8 cellular contexts compared by ENCODE assay signal in genomic region chr2:27583390-27583915, GRCh38. TPM values are rescaled to one million over a fixed set of nuclear protein-coding genes. Genes with fewer than 3 reads are reported as not detected.
DNase-seq lines count a peak whose midpoint lies in the region; ATAC-seq and TF ChIP-seq lines count a peak whose summit lies in the region.

No MANE protein-coding gene starts in this region.

- H3K4me1 ChIP-seq in fibroblast of lung (ENCODE audit: control insufficient read depth, extremely low read depth, insufficient read depth, low read length) (peaks cover 2% of the 10 kb centered on the region), trophoblast cell (ENCODE audit: control insufficient read depth in 1 of 2, insufficient read depth in 2 of 2, low read length in 2 of 2) (peaks cover 3 to 8% of the 10 kb centered on the region in 2 experiments)

- peak overlapping the region; percentile 73 for H3K27ac ChIP-seq in fibroblast of lung (ENCODE audit: insufficient read depth, low read length)
- no peak overlapping the region for H3K27ac ChIP-seq in trophoblast cell (ENCODE audit: low read depth, low read length)

- H3K23ac ChIP-seq in trophoblast cell (ENCODE audit: low read length) = no peak overlapping the region

- CTCF ChIA-PET in activated CD4-positive, alpha-beta T cell treated with anti-CD3 and anti-CD28 coated beads, Interleukin-2, amount 10 ng/mL, durations not matched to agents 7 days and 5 days (lab: Charles Lee) = no interaction called here

- DNase-seq in activated CD4-positive, alpha-beta T cell treated with anti-CD3 and anti-CD28 coated beads, Interleukin-2, amount 10 ng/mL, durations not matched to agents 7 days and 5 days = no peak
- no peak for DNase-seq in activated CD4-positive, alpha-beta T cell treated with anti-CD3 and anti-CD28 coated beads, Interleukin-2, amount 50 U/mL, for 48 hours
- DNase-seq in SW480 (ENCODE audit: low spot score) = peak; percentile 8
- DNase-seq in fibroblast of lung (ENCODE audit: low read depth in 2 of 2) = peak; percentile 10 to 19
- peak in 1 of 2 donors; percentile 20 for DNase-seq in trophoblast cell
- DNase-seq in MV-4-11 (lab: John Stamatoyannopoulos, UW) = no peak

- H2BK12ac ChIP-seq in trophoblast cell (ENCODE audit: low read length) = no peak overlapping the region

- TF ChIP-seq CTCF in fibroblast of lung (conservative IDR thresholded peaks at IDR 0.05 in 1 of 2, IDR thresholded peaks at IDR 0.05 in 1 of 2; ENCODE audit: low read depth in 1 of 2, low read length in 2 of 2) = no peak

- peaks cover 4% of the 10 kb centered on the region for H3K9me3 Mint-ChIP-seq in activated CD4-positive, alpha-beta T cell treated with anti-CD3 and anti-CD28 coated beads, Interleukin-2, amount 10 ng/mL, durations not matched to agents 7 days and 5 days

- peak overlapping the region; percentile 12 for H4K91ac ChIP-seq in trophoblast cell (ENCODE audit: low read depth, low read length)

- H3K4ac ChIP-seq in trophoblast cell (ENCODE audit: low read depth, low read length) = peak overlapping the region; percentile 2

- peaks cover 2% of the 10 kb centered on the region for H3K27me3 Mint-ChIP-seq in activated CD4-positive, alpha-beta T cell treated with anti-CD3 and anti-CD28 coated beads, Interleukin-2, amount 10 ng/mL, durations not matched to agents 7 days and 5 days

- POLR2A ChIA-PET in activated CD4-positive, alpha-beta T cell treated with anti-CD3 and anti-CD28 coated beads, Interleukin-2, amount 10 ng/mL, durations not matched to agents 7 days and 5 days (lab: Charles Lee) = no interaction called here

- peaks cover 57% of the 10 kb centered on the region for H3K4me1 Mint-ChIP-seq in activated CD4-positive, alpha-beta T cell treated with anti-CD3 and anti-CD28 coated beads, Interleukin-2, amount 10 ng/mL, durations not matched to agents 7 days and 5 days

- WGBS in trophoblast cell (ENCODE audit: extremely low coverage, insufficient coverage, insufficient read length) = no CpG with 5 or more reads among the region's 12 CpGs

- no peak overlapping the region for H3K18ac ChIP-seq in trophoblast cell (ENCODE audit: low read length)

- peak overlapping the region; percentile 77 for H3K4me2 ChIP-seq in fibroblast of lung (ENCODE audit: extremely low read depth, insufficient read depth, low read length)
- peak overlapping the region; percentile 72 for H3K4me2 ChIP-seq in trophoblast cell (ENCODE audit: low read length)

- peak overlapping the region; percentile 68 to 93 (median 86) for H3K4me3 ChIP-seq in fibroblast of lung (replicated peaks in 1 of 4; ENCODE audit: control extremely low read depth in 1 of 4, insufficient read depth in 1 of 4, low read depth in 3 of 4, low read length in 4 of 4)
- H3K4me3 ChIP-seq in trophoblast cell (ENCODE audit: low read depth, low read length) = peak overlapping the region; percentile 80

- no peaks in the 10 kb centered on the region for H4K20me1 ChIP-seq in fibroblast of lung (ENCODE audit: control insufficient read depth, extremely low read depth, insufficient read depth, low read length)

- peak overlapping the region; percentile 80 for H4K8ac ChIP-seq in trophoblast cell (ENCODE audit: low read depth, low read length)

- no peak overlapping the region for H2BK5ac ChIP-seq in trophoblast cell (ENCODE audit: low read depth, low read length, poor library complexity)

- H2BK120ac ChIP-seq in trophoblast cell (ENCODE audit: insufficient read depth, low read length, poor library complexity) = peak overlapping the region; percentile 1

- H2AFZ ChIP-seq in fibroblast of lung (ENCODE audit: low read length) (peak overlapping the region; percentile 68), trophoblast cell (ENCODE audit: insufficient read depth, low read length, poor library complexity) (no peak overlapping the region)

- H3K79me1 ChIP-seq in trophoblast cell (ENCODE audit: low read length) = peaks cover 4% of the 10 kb centered on the region

- H3K27me3 ChIP-seq in fibroblast of lung (ENCODE audit: control insufficient read depth, insufficient read depth, low read length) = no peaks in the 10 kb centered on the region
- H3K27me3 ChIP-seq in trophoblast cell (ENCODE audit: insufficient read depth, low read length) = no peaks in the 10 kb centered on the region

- H3K79me2 ChIP-seq in fibroblast of lung (ENCODE audit: control insufficient read depth, insufficient read depth, low read length) = peaks cover 54% of the 10 kb centered on the region
- no peaks in the 10 kb centered on the region for H3K79me2 ChIP-seq in trophoblast cell (ENCODE audit: control insufficient read depth, insufficient read depth, low read length, poor library complexity)

- H3K36me3 Mint-ChIP-seq in activated CD4-positive, alpha-beta T cell treated with anti-CD3 and anti-CD28 coated beads, Interleukin-2, amount 10 ng/mL, durations not matched to agents 7 days and 5 days (ENCODE audit: low read depth) = peaks cover 48% of the 10 kb centered on the region

- H2AK5ac ChIP-seq in trophoblast cell (ENCODE audit: low read length) = no peak overlapping the region

- H3K14ac ChIP-seq in trophoblast cell (ENCODE audit: low read length) = peak overlapping the region; percentile 7

- H3K27ac Mint-ChIP-seq in activated CD4-positive, alpha-beta T cell treated with anti-CD3 and anti-CD28 coated beads, Interleukin-2, amount 10 ng/mL, durations not matched to agents 7 days and 5 days = peak overlapping the region; percentile 93

- H4K12ac ChIP-seq in trophoblast cell (ENCODE audit: low read depth, low read length) = no peak overlapping the region

- no peak for ATAC-seq in GM21360 (IDR thresholded peaks at IDR 0.05; ENCODE audit: unreplicated experiment)
- ATAC-seq in HG03521 (IDR thresholded peaks at IDR 0.05; ENCODE audit: unreplicated experiment) = no peak

- H3K9me3 ChIP-seq in fibroblast of lung (ENCODE audit: control insufficient read depth, insufficient read depth, low read depth, low read length) (no peaks in the 10 kb centered on the region), trophoblast cell (ENCODE audit: insufficient read depth, low read depth, low read length) (peaks cover 8% of the 10 kb centered on the region)

- peak overlapping the region; percentile 59 for H3K9ac ChIP-seq in fibroblast of lung (ENCODE audit: insufficient read depth, low read length)
- peak overlapping the region; percentile 57 for H3K9ac ChIP-seq in trophoblast cell (ENCODE audit: low read length)

- peak overlapping the region; percentile 92 for H3K4me3 Mint-ChIP-seq in activated CD4-positive, alpha-beta T cell treated with anti-CD3 and anti-CD28 coated beads, Interleukin-2, amount 10 ng/mL, durations not matched to agents 7 days and 5 days

- H3K36me3 ChIP-seq in fibroblast of lung (ENCODE audit: control insufficient read depth, insufficient read depth, low read length) = no peaks in the 10 kb centered on the region
- H3K36me3 ChIP-seq in trophoblast cell (ENCODE audit: control insufficient read depth in 1 of 2, insufficient read depth in 2 of 2, low read length in 2 of 2) = no peaks in the 10 kb centered on the region

RNA-seq across cellular contexts. Expression of gene ZNF512, which starts 0.6 kb away (rescaled TPM):
- 10 to 100 TPM; 42.3 to 51.5 TPM for total RNA-seq in activated CD4-positive, alpha-beta T cell treated with anti-CD3 and anti-CD28 coated beads, Interleukin-2, amount 10 ng/mL, durations not matched to agents 7 days and 5 days
- total RNA-seq in fibroblast of lung = 16.4 and 23.6 TPM in 2 replicates
- polyA plus RNA-seq in fibroblast of lung = 31.3 and 36.6 TPM in 2 replicates
- 22.1 and 23.4 TPM in 2 replicates for polyA plus RNA-seq in fibroblast of lung (2012)
- 8.7 and 20.1 TPM in 2 replicates for polyA minus RNA-seq in fibroblast of lung (ENCODE audit: low replicate concordance)
- 18.3 and 20.7 TPM in 2 replicates for polyA plus RNA-seq in trophoblast cell (2013)

RNA-seq across cellular contexts. Expression of gene CCDC121, which starts 45.4 kb away (rescaled TPM):
- total RNA-seq in activated CD4-positive, alpha-beta T cell treated with anti-CD3 and anti-CD28 coated beads, Interleukin-2, amount 10 ng/mL, durations not matched to agents 7 days and 5 days = 1 to 10 TPM in 1 of 2 experiments, under 1 TPM in 1; 1.00 to 1.2 TPM
- total RNA-seq in fibroblast of lung = 1.8 and 2.0 TPM in 2 replicates
- polyA plus RNA-seq in fibroblast of lung = 1.4 and 1.5 TPM in 2 replicates
- 0.98 and 1.0 TPM in 2 replicates for polyA plus RNA-seq in fibroblast of lung (2012)
- polyA minus RNA-seq in fibroblast of lung (ENCODE audit: low replicate concordance) = 0.48 TPM in 1 of 2 replicates, not detected in the other
- polyA plus RNA-seq in trophoblast cell (2013) = 2.1 and 2.7 TPM in 2 replicates

RNA-seq across cellular contexts. Expression of gene GPN1, which starts 45.4 kb away (rescaled TPM):
- 10 to 100 TPM; 36.3 to 44.1 TPM for total RNA-seq in activated CD4-positive, alpha-beta T cell treated with anti-CD3 and anti-CD28 coated beads, Interleukin-2, amount 10 ng/mL, durations not matched to agents 7 days and 5 days
- total RNA-seq in fibroblast of lung = 29.5 and 34.5 TPM in 2 replicates
- polyA plus RNA-seq in fibroblast of lung = 60.9 and 65.1 TPM in 2 replicates
- 43.3 and 51.9 TPM in 2 replicates for polyA plus RNA-seq in fibroblast of lung (2012)
- 14.1 and 19.7 TPM in 2 replicates for polyA minus RNA-seq in fibroblast of lung (ENCODE audit: low replicate concordance)
- polyA plus RNA-seq in trophoblast cell (2013) = 26.9 and 28.9 TPM in 2 replicates

Comparison
In these comparisons a context has a peak if more than half of its experiments do, and no peak if none do; other contexts are left out.
1. DNase-seq: peak in SW480 (single experiment) and fibroblast of lung (2 of 2); none in activated CD4-positive, alpha-beta T cell treated with anti-CD3 and anti-CD28 coated beads, Interleukin-2, amount 10 ng/mL, durations not matched to agents 7 days and 5 days (single experiment), activated CD4-positive, alpha-beta T cell treated with anti-CD3 and anti-CD28 coated beads, Interleukin-2, amount 50 U/mL, for 48 hours (0 of 2) and MV-4-11 (single experiment).